In genomic region chr5:73379435-73379834, GRCh38 we compare ENCODE assay signal across 18 cellular contexts.
"Had no signal": no experiment of that assay in that cellular context is flagged by ENCODE, and none has a peak within 500 bp of the region (broad histone marks: within the 10 kb centered on the region; RNA-seq: fewer than 3 reads in every experiment).

No MANE protein-coding gene starts in this region.

- H3K27ac Mint-ChIP-seq: endodermal cell; memory B cell; mesothelial cell of epicardium; natural killer cell; stimulated activated effector memory CD8-positive, alpha-beta T cell treated with anti-CD3 and anti-CD28 coated beads, Interleukin-12 subunit alpha, Interleukin-12 subunit beta, amount 100 ng/mL, for 72 hours had no signal

- ATAC-seq: foreskin keratinocyte; lower lobe of right lung; natural killer cell; stimulated activated effector memory CD8-positive, alpha-beta T cell treated with anti-CD3 and anti-CD28 coated beads, Interleukin-12 subunit alpha, Interleukin-12 subunit beta, amount 100 ng/mL, for 72 hours; stimulated activated naive CD8-positive, alpha-beta T cell treated with anti-CD3 and anti-CD28 coated beads, Interleukin-15, amount 100 ng/mL, for 72 hours had no signal

- H3K4me3 Mint-ChIP-seq: endodermal cell; memory B cell; mesothelial cell of epicardium; natural killer cell; stimulated activated effector memory CD8-positive, alpha-beta T cell treated with anti-CD3 and anti-CD28 coated beads, Interleukin-12 subunit alpha, Interleukin-12 subunit beta, amount 100 ng/mL, for 72 hours; stimulated activated naive CD8-positive, alpha-beta T cell treated with anti-CD3 and anti-CD28 coated beads, Interleukin-15, amount 100 ng/mL, for 72 hours had no signal

- H3K4me1 Mint-ChIP-seq: memory B cell, mesothelial cell of epicardium, natural killer cell had no signal

- DNase-seq: effector CD4-positive, alpha-beta T cell; endodermal cell; foreskin keratinocyte; head of caudate nucleus; kidney; left cardiac atrium; left ventricle myocardium inferior; lower lobe of right lung; natural killer cell; occipital lobe; stimulated activated CD4-positive, alpha-beta T cell treated with anti-CD3 and anti-CD28 coated beads, Interleukin-4, amount 100 ng/mL, for 1 hour; stimulated activated CD8-positive, alpha-beta memory T cell treated with anti-CD3 and anti-CD28 coated beads, Interleukin-4, amount 100 ng/mL, for 48 hours; stimulated activated naive CD8-positive, alpha-beta T cell treated with anti-CD3 and anti-CD28 coated beads, Interleukin-15, amount 100 ng/mL, for 72 hours; testis; transverse colon had no signal
